In genomic region chr3:105805402-105805801, GRCh38 we compare ENCODE assay signal across 18 cellular contexts.
DNase-seq lines count a peak whose midpoint lies in the region; ATAC-seq lines count a peak whose summit lies in the region.
"Had no signal": no experiment of that assay in that cellular context is flagged by ENCODE, and none has a peak within 500 bp of the region (broad histone marks: within the 10 kb centered on the region; RNA-seq: fewer than 3 reads in every experiment).

No MANE protein-coding gene starts in this region.

- peaks cover 69% of the 10 kb centered on the region for H3K4me1 Mint-ChIP-seq in activated CD4-positive, alpha-beta T cell treated with anti-CD3 and anti-CD28 coated beads for 36 hours
- H3K4me1 Mint-ChIP-seq in activated T-helper 1 cell treated with anti-CD3 and anti-CD28 coated beads, Interleukin-12 subunit alpha, Interleukin-12 subunit beta, Interleukin-2, Interleukin-4 antibody, amounts not matched to agents 30 ng/mL and 10 ng/mL and 1 ng/mL, durations not matched to agents 14 hours and 24 hours and 36 hours (ENCODE audit: low read depth), result peaks cover 71% of the 10 kb centered on the region
- H3K4me1 Mint-ChIP-seq in natural killer cell treated with Interleukin-12 subunit alpha and Interleukin-12 subunit beta and Interleukin-15 and Interleukin-18, amount 100 ng/mL, for 72 hours (ENCODE audit: low read depth in 2 of 2), result peaks cover 39 to 58% of the 10 kb centered on the region in 2 donors

- peak overlapping the region; percentile 34 for H3K27ac Mint-ChIP-seq in activated CD4-positive, alpha-beta T cell treated with anti-CD3 and anti-CD28 coated beads for 36 hours
- peak overlapping the region; percentile 84 for H3K27ac Mint-ChIP-seq in activated T-helper 1 cell treated with anti-CD3 and anti-CD28 coated beads, Interleukin-12 subunit alpha, Interleukin-12 subunit beta, Interleukin-2, Interleukin-4 antibody, amounts not matched to agents 30 ng/mL and 10 ng/mL and 1 ng/mL, durations not matched to agents 14 hours and 24 hours and 36 hours
- peak overlapping the region; percentile 59 to 78 for H3K27ac Mint-ChIP-seq in natural killer cell treated with Interleukin-12 subunit alpha and Interleukin-12 subunit beta and Interleukin-15 and Interleukin-18, amount 100 ng/mL, for 72 hours
- H3K27ac Mint-ChIP-seq: nephron progenitor cell had no signal

- POLR2A ChIA-PET in activated CD4-positive, alpha-beta T cell treated with anti-CD3 and anti-CD28 coated beads for 36 hours (lab: Charles Lee), result no interaction called here

- CTCF ChIA-PET in activated CD4-positive, alpha-beta T cell treated with anti-CD3 and anti-CD28 coated beads for 36 hours (lab: Charles Lee), result no interaction called here

- peaks cover 52% of the 10 kb centered on the region for H3K36me3 Mint-ChIP-seq in activated CD4-positive, alpha-beta T cell treated with anti-CD3 and anti-CD28 coated beads for 36 hours (ENCODE audit: low read depth)
- peaks cover 43% of the 10 kb centered on the region for H3K36me3 Mint-ChIP-seq in activated T-helper 1 cell treated with anti-CD3 and anti-CD28 coated beads, Interleukin-12 subunit alpha, Interleukin-12 subunit beta, Interleukin-2, Interleukin-4 antibody, amounts not matched to agents 30 ng/mL and 10 ng/mL and 1 ng/mL, durations not matched to agents 14 hours and 24 hours and 36 hours (ENCODE audit: low read depth)
- H3K36me3 Mint-ChIP-seq in natural killer cell treated with Interleukin-12 subunit alpha and Interleukin-12 subunit beta and Interleukin-15 and Interleukin-18, amount 100 ng/mL, for 72 hours, result peaks cover 13% of the 10 kb centered on the region

- H3K9me3 Mint-ChIP-seq in activated CD4-positive, alpha-beta T cell treated with anti-CD3 and anti-CD28 coated beads for 36 hours (ENCODE audit: low read depth), result peaks cover 4% of the 10 kb centered on the region
- H3K9me3 Mint-ChIP-seq in activated T-helper 1 cell treated with anti-CD3 and anti-CD28 coated beads, Interleukin-12 subunit alpha, Interleukin-12 subunit beta, Interleukin-2, Interleukin-4 antibody, amounts not matched to agents 30 ng/mL and 10 ng/mL and 1 ng/mL, durations not matched to agents 14 hours and 24 hours and 36 hours, result peaks cover 5% of the 10 kb centered on the region
- peaks cover 5% of the 10 kb centered on the region for H3K9me3 Mint-ChIP-seq in natural killer cell treated with Interleukin-12 subunit alpha and Interleukin-12 subunit beta and Interleukin-15 and Interleukin-18, amount 100 ng/mL, for 72 hours
- H3K9me3 Mint-ChIP-seq: nephron progenitor cell had no signal

- no peak for DNase-seq in activated CD4-positive, alpha-beta T cell treated with anti-CD3 and anti-CD28 coated beads for 36 hours
- DNase-seq in activated CD4-positive, alpha-beta T cell treated with anti-CD3 and anti-CD28 coated beads for 4 hours, result no peak
- DNase-seq in EL (peak; percentile 29), NCI-H2196 treated with DMSO at 0.1 percent for 48 hours (lab: John Stamatoyannopoulos, UW; ENCODE audit: unreplicated experiment) (no peak)
- DNase-seq in activated T-helper 1 cell treated with anti-CD3 and anti-CD28 coated beads, Interleukin-12 subunit alpha, Interleukin-12 subunit beta, Interleukin-2, Interleukin-4 antibody, amounts not matched to agents 30 ng/mL and 10 ng/mL and 1 ng/mL, durations not matched to agents 14 hours and 24 hours and 36 hours (ENCODE audit: low spot score), result no peak
- DNase-seq in natural killer cell treated with Interleukin-12 subunit alpha and Interleukin-12 subunit beta and Interleukin-15 and Interleukin-18, amount 100 ng/mL, for 72 hours (ENCODE audit: low spot score), result no peak
- DNase-seq: activated CD8-positive, alpha-beta memory T cell treated with anti-CD3 and anti-CD28 coated beads for 24 hours; activated gamma-delta T cell; GOT3; mesenchymal stem cell; NCI-H1694; NCI-H345; nephron progenitor cell; RPMI8226; small intestine; stimulated activated CD4-positive, alpha-beta T cell treated with anti-CD3 and anti-CD28 coated beads, Interleukin-4, amount 100 ng/mL, for 24 hours had no signal

- no peak overlapping the region for H3K4me3 Mint-ChIP-seq in activated CD4-positive, alpha-beta T cell treated with anti-CD3 and anti-CD28 coated beads for 36 hours
- no peak overlapping the region for H3K4me3 Mint-ChIP-seq in activated T-helper 1 cell treated with anti-CD3 and anti-CD28 coated beads, Interleukin-12 subunit alpha, Interleukin-12 subunit beta, Interleukin-2, Interleukin-4 antibody, amounts not matched to agents 30 ng/mL and 10 ng/mL and 1 ng/mL, durations not matched to agents 14 hours and 24 hours and 36 hours
- peak overlapping the region; percentile 66 for H3K4me3 Mint-ChIP-seq in natural killer cell treated with Interleukin-12 subunit alpha and Interleukin-12 subunit beta and Interleukin-15 and Interleukin-18, amount 100 ng/mL, for 72 hours
- H3K4me3 Mint-ChIP-seq: nephron progenitor cell had no signal

- no peaks in the 10 kb centered on the region for H3K27me3 Mint-ChIP-seq in activated CD4-positive, alpha-beta T cell treated with anti-CD3 and anti-CD28 coated beads for 36 hours
- H3K27me3 Mint-ChIP-seq in activated T-helper 1 cell treated with anti-CD3 and anti-CD28 coated beads, Interleukin-12 subunit alpha, Interleukin-12 subunit beta, Interleukin-2, Interleukin-4 antibody, amounts not matched to agents 30 ng/mL and 10 ng/mL and 1 ng/mL, durations not matched to agents 14 hours and 24 hours and 36 hours (ENCODE audit: insufficient read depth), result no peaks in the 10 kb centered on the region
- H3K27me3 Mint-ChIP-seq in natural killer cell treated with Interleukin-12 subunit alpha and Interleukin-12 subunit beta and Interleukin-15 and Interleukin-18, amount 100 ng/mL, for 72 hours, result no peaks in the 10 kb centered on the region

- no peak for ATAC-seq in activated CD4-positive, alpha-beta T cell treated with anti-CD3 and anti-CD28 coated beads for 36 hours
- no peak for ATAC-seq in natural killer cell treated with Interleukin-12 subunit alpha and Interleukin-12 subunit beta and Interleukin-15 and Interleukin-18, amount 100 ng/mL, for 72 hours
- ATAC-seq in HG02759 (IDR thresholded peaks at IDR 0.05; ENCODE audit: unreplicated experiment) (no peak), GM19023 (IDR thresholded peaks at IDR 0.05; ENCODE audit: unreplicated experiment) (no peak)

- intact Hi-C loops in activated CD4-positive, alpha-beta T cell treated with anti-CD3 and anti-CD28 coated beads for 36 hours (cut with DNase I, micrococcal nuclease), result no loop called here
- intact Hi-C loops in activated T-helper 1 cell treated with anti-CD3 and anti-CD28 coated beads, Interleukin-12 subunit alpha, Interleukin-12 subunit beta, Interleukin-2, Interleukin-4 antibody, amounts not matched to agents 30 ng/mL and 10 ng/mL and 1 ng/mL, durations not matched to agents 14 hours and 24 hours and 36 hours (cut with micrococcal nuclease), result no loop called here

Comparison
In these comparisons a context has a peak if more than half of its experiments do, and no peak if none do; other contexts are left out.
1. H3K27ac Mint-ChIP-seq: peak in every context shown above with its lines; median percentile 84 in activated T-helper 1 cell treated with anti-CD3 and anti-CD28 coated beads, Interleukin-12 subunit alpha, Interleukin-12 subunit beta, Interleukin-2, Interleukin-4 antibody, amounts not matched to agents 30 ng/mL and 10 ng/mL and 1 ng/mL, durations not matched to agents 14 hours and 24 hours and 36 hours; 68 in natural killer cell treated with Interleukin-12 subunit alpha and Interleukin-12 subunit beta and Interleukin-15 and Interleukin-18, amount 100 ng/mL, for 72 hours; 34 in activated CD4-positive, alpha-beta T cell treated with anti-CD3 and anti-CD28 coated beads for 36 hours.